ENCODE assay signal across 10 cellular contexts in genomic region chr7:111558948-111559347, GRCh38. TPM values are rescaled to one million over a fixed set of nuclear protein-coding genes. Genes with fewer than 3 reads are reported as not detected.
DNase-seq lines count a peak whose midpoint lies in the region; ATAC-seq and TF ChIP-seq lines count a peak whose summit lies in the region.
"Had no signal": no experiment of that assay in that cellular context is flagged by ENCODE, and none has a peak within 500 bp of the region (broad histone marks: within the 10 kb centered on the region; RNA-seq: fewer than 3 reads in every experiment).

No MANE protein-coding gene starts in this region.

- H3K4me3 ChIP-seq in SK-N-MC (peak overlapping the region; percentile 47), testis (no peak overlapping the region)
- H3K4me3 ChIP-seq: ascending aorta, heart right ventricle had no signal

- intact Hi-C loops in testis (cut with DNase I; ENCODE audit: low total_unique reads): no loop called here

- 88 to 92% methylated on average over 1 of the region's 1 CpG for WGBS in testis, 2 donors

- no peaks in the 10 kb centered on the region for H3K9me3 ChIP-seq in SK-N-MC (ENCODE audit: low read depth, low read length)
- no peaks in the 10 kb centered on the region for H3K9me3 ChIP-seq in testis
- H3K9me3 ChIP-seq: ascending aorta, heart right ventricle had no signal

- H3K27ac ChIP-seq in SK-N-MC: peak overlapping the region; percentile 2; the same call in 1 of the 2 replicates
- H3K27ac ChIP-seq in testis: no peak overlapping the region
- H3K27ac ChIP-seq: ascending aorta, heart right ventricle had no signal

- H3K27me3 ChIP-seq in testis: no peaks in the 10 kb centered on the region
- H3K27me3 ChIP-seq: ascending aorta, heart right ventricle had no signal

- no peak for TF ChIP-seq CTCF in testis (IDR thresholded peaks at IDR 0.05)

- no peak overlapping the region for H3K9ac ChIP-seq in SK-N-MC (ENCODE audit: insufficient read length)

- H3K36me3 ChIP-seq in SK-N-MC (ENCODE audit: insufficient read depth, low read length) (peaks cover 19% of the 10 kb centered on the region; the same call in 1 of the 2 replicates), testis (ENCODE audit: low read depth, missing control alignments) (no peaks in the 10 kb centered on the region)

- peak; percentile 5 for DNase-seq in GM04504 (ENCODE audit: low read depth)
- peak; percentile 73 for DNase-seq in SK-N-MC (ENCODE audit: low read depth, low spot score)
- no peak for DNase-seq in NCI-H1105 (lab: John Stamatoyannopoulos, UW)
- no peak for DNase-seq in epidermal melanocyte (ENCODE audit: insufficient read length, low spot score)
- DNase-seq in testis: no peak
- DNase-seq in superior temporal gyrus (ENCODE audit: extremely low spot score): no peak
- DNase-seq: heart right ventricle had no signal

- peaks cover 9% of the 10 kb centered on the region for H3K4me1 ChIP-seq in testis
- H3K4me1 ChIP-seq: ascending aorta had no signal

- ATAC-seq in GM19452 (IDR thresholded peaks at IDR 0.05; ENCODE audit: unreplicated experiment) (peak; percentile 62), HG03025 (IDR thresholded peaks at IDR 0.05; ENCODE audit: low FRiP score, unreplicated experiment) (peak; percentile 68)
- ATAC-seq: heart right ventricle had no signal

- no peak for TF ChIP-seq POLR2A in testis (IDR thresholded peaks at IDR 0.05)

RNA-seq across cellular contexts. Expression of gene IMMP2L, which starts 3.3 kb away (rescaled TPM):
- 10 to 100 TPM; 10.7 to 12.4 TPM for total RNA-seq in testis
- polyA plus RNA-seq in testis (ENCODE audit: insufficient read depth, low read depth, low replicate concordance): 11.2 TPM

Comparison
In these comparisons a context has a peak if more than half of its experiments do, and no peak if none do; other contexts are left out.
1. DNase-seq: peak in GM04504 (single experiment) and SK-N-MC (single experiment); none in NCI-H1105 (single experiment), epidermal melanocyte (single experiment), testis (single experiment) and superior temporal gyrus (single experiment).